ENCODE assay signal across 21 cellular contexts in genomic region chr4:171130126-171130801, GRCh38.
DNase-seq lines count a peak whose midpoint lies in the region; ATAC-seq, FAIRE-seq and TF ChIP-seq lines count a peak whose summit lies in the region.
"Had no signal": no experiment of that assay in that cellular context is flagged by ENCODE, and none has a peak within 500 bp of the region (broad histone marks: within the 10 kb centered on the region; RNA-seq: fewer than 3 reads in every experiment).

No MANE protein-coding gene starts in this region.

- DNase-seq in DMS53 (lab: John Stamatoyannopoulos, UW): peak; percentile 51
- no peak for DNase-seq in DMS53 treated with DMSO at 0.1 percent for 48 hours (lab: John Stamatoyannopoulos, UW; ENCODE audit: unreplicated experiment)
- peak; percentile 43 for DNase-seq in RCC 7860 (ENCODE audit: low spot score)
- peak; percentile 55 for DNase-seq in left kidney (ENCODE audit: low read depth, low spot score)
- no peak for DNase-seq in upper lobe of right lung
- DNase-seq in left ventricle myocardium inferior: no peak
- no peak for DNase-seq in sciatic nerve (ENCODE audit: low spot score)
- no peak for DNase-seq in NCI-H748 (lab: John Stamatoyannopoulos, UW; ENCODE audit: unreplicated experiment)
- DNase-seq: activated CD8-positive, alpha-beta memory T cell treated with anti-CD3 and anti-CD28 coated beads, Interleukin-2, amount 50 U/mL, for 4 hours; activated naive CD4-positive, alpha-beta T cell treated with Interleukin-2 at 50 U/mL for 16 hours; effector CD8-positive, alpha-beta T cell; Karpas-422; mucosa of descending colon; NCI-H510A treated with DMSO at 0.1 percent for 48 hours; T-helper 1 cell; trophoblast cell had no signal

- ATAC-seq in upper lobe of right lung (peak; percentile 31), sciatic nerve (no peak)
- ATAC-seq: mucosa of descending colon had no signal

- H3K27me3 ChIP-seq in upper lobe of right lung (no peaks in the 10 kb centered on the region), left ventricle myocardium inferior (ENCODE audit: low read depth) (no peaks in the 10 kb centered on the region)
- H3K27me3 ChIP-seq: breast epithelium had no signal

- H3K27ac ChIP-seq in upper lobe of right lung (no peak overlapping the region), left ventricle myocardium inferior (replicated peaks) (no peak overlapping the region)
- H3K27ac ChIP-seq: 22Rv1, breast epithelium, C4-2B, parathyroid adenoma had no signal

- peak; percentile 81 for FAIRE-seq in RCC 7860 (lab: Jason Lieb, UNC)
- FAIRE-seq: GM19239 had no signal

- TF ChIP-seq CTCF in upper lobe of right lung (IDR thresholded peaks at IDR 0.05) (no peak), left ventricle myocardium inferior (IDR thresholded peaks at IDR 0.05; ENCODE audit: borderline replicate concordance) (no peak)

- no peaks in the 10 kb centered on the region for H3K9me3 ChIP-seq in upper lobe of right lung
- H3K9me3 ChIP-seq in left ventricle myocardium inferior (replicated peaks): peaks cover 1% of the 10 kb centered on the region
- H3K9me3 ChIP-seq: breast epithelium, mucosa of descending colon had no signal

- intact Hi-C loops in upper lobe of right lung (cut with DNase I) (no loop called here), left ventricle myocardium inferior (cut with micrococcal nuclease) (no loop called here), sciatic nerve (cut with DNase I) (no loop called here)

- H3K4me3 ChIP-seq in upper lobe of right lung (no peak overlapping the region), left ventricle myocardium inferior (no peak overlapping the region)
- H3K4me3 ChIP-seq: breast epithelium, mucosa of descending colon had no signal

- H3K36me3 ChIP-seq in upper lobe of right lung (no peaks in the 10 kb centered on the region), left ventricle myocardium inferior (no peaks in the 10 kb centered on the region)
- H3K36me3 ChIP-seq: breast epithelium had no signal

- H3K4me1 ChIP-seq in upper lobe of right lung (no peaks in the 10 kb centered on the region), left ventricle myocardium inferior (no peaks in the 10 kb centered on the region)
- H3K4me1 ChIP-seq: breast epithelium, parathyroid adenoma had no signal

Comparison
In these comparisons a context has a peak if more than half of its experiments do, and no peak if none do; other contexts are left out.
1. DNase-seq: peak in DMS53 (single experiment), RCC 7860 (single experiment) and left kidney (single experiment); none in DMS53 treated with DMSO at 0.1 percent for 48 hours (single experiment), upper lobe of right lung (single experiment), left ventricle myocardium inferior (single experiment), sciatic nerve (single experiment) and NCI-H748 (single experiment).